8 cellular contexts compared by ENCODE assay signal in the genomic region with DNA sequence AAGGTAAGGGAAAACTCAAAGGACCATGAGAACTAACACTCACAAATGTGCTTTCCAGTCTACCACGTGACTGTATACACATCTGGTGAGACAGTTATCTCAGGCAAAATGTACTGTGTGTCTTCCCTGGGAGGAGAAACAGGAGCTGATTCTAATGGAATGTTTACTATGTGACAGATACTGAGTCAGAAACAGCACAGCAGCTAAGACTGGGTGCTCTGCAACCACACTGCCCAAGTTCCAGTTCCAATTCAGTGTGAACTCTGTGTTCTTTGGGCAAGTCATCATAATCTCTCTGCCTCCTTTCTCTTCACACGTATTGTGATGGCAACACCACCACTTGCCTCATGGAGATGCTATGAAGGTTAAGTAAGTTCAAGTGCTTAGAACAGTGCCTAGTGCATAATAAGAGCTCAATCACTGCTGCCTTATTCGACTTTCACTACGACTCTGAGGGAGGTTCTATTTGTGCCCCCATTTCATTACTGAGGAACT.
DNase-seq lines count a peak whose midpoint lies in the region; ATAC-seq, FAIRE-seq and TF ChIP-seq lines count a peak whose summit lies in the region.

No MANE protein-coding gene starts in this region.

- BruUV-seq in HepG2 (replicated peaks; lab: Mats Ljungman, UMichigan) = no TSS peak

- peaks cover 21% of the 10 kb centered on the region; the same call in 1 of the 2 replicates for H3K36me3 ChIP-seq in Loucy (ENCODE audit: insufficient read depth, low read length)
- no peaks in the 10 kb centered on the region for H3K36me3 ChIP-seq in body of pancreas (replicated peaks in 1 of 2; ENCODE audit: insufficient read depth in 1 of 2, low read depth in 2 of 2)
- H3K36me3 ChIP-seq in HepG2 (replicated peaks in 1 of 2; ENCODE audit: control insufficient read depth in 1 of 2, insufficient read depth in 2 of 2, low read length in 2 of 2) = peaks cover 5 to 42% of the 10 kb centered on the region in 2 experiments
- H3K36me3 ChIP-seq in suprapubic skin = peaks cover 23% of the 10 kb centered on the region

- ATAC-seq in body of pancreas (peak; percentile 63), HepG2 (peak; percentile 60), GM19035 (IDR thresholded peaks at IDR 0.05; ENCODE audit: unreplicated experiment) (no peak)

- CTCF ChIA-PET in HepG2 (lab: Yijun Ruan, JAX; ENCODE audit: low intra/inter-chr PET ratio, low total read pairs) = no interaction called here

- H3K4me2 ChIP-seq in Loucy (ENCODE audit: low read depth, low read length, poor library complexity, severe bottlenecking) (peak overlapping the region; percentile 60), HepG2 (ENCODE audit: low read depth, low read length) (no peak overlapping the region)

- FAIRE-seq in HepG2 (lab: Jason Lieb, UNC) = peak; percentile 66

- TF ChIP-seq CTCF in Loucy (conservative IDR thresholded peaks at IDR 0.05; ENCODE audit: low read length) = no peak
- TF ChIP-seq CTCF in body of pancreas (IDR thresholded peaks at IDR 0.05) = no peak
- TF ChIP-seq CTCF in HepG2 (CRISPR knock-in tag; IDR thresholded peaks at IDR 0.05) = no peak
- TF ChIP-seq CTCF in suprapubic skin (IDR thresholded peaks at IDR 0.05) = no peak

- intact Hi-C loops in body of pancreas (cut with DNase I) (no loop called here), HepG2 (cut with micrococcal nuclease; ENCODE audit: unreplicated experiment) (no loop called here)

- whole genome bisulfite sequencing in body of pancreas, 2 donors = 43 to 54% methylated on average over 4 of the region's 4 CpGs
- WGBS in HepG2 (ENCODE audit: low lambda C conversion rate) = 76% methylated on average over 4 of the region's 4 CpGs
- WGBS in suprapubic skin = 33% methylated on average over 4 of the region's 4 CpGs

- in situ Hi-C loops in HepG2 (cut with HindIII; ENCODE audit: extremely low pct_ligation_motif_present, low pct_unique_long_range_greater_than_20kb) = no loop called here

- TF ChIP-seq EP300 in HepG2 (IDR thresholded peaks at IDR 0.05; ENCODE audit: low read depth in 2 of 2, low read length in 2 of 2) = no peak
- TF ChIP-seq EP300 in HepG2 (CRISPR knock-in tag; IDR thresholded peaks at IDR 0.05; ENCODE audit: borderline replicate concordance) = no peak
- peak; percentile 90 for TF ChIP-seq EP300 in suprapubic skin (IDR thresholded peaks at IDR 0.05)

- H2AFZ ChIP-seq in Loucy (ENCODE audit: low read length) (no peak overlapping the region), HepG2 (ENCODE audit: low read length) (no peak overlapping the region)

- H3K9ac ChIP-seq in Loucy (ENCODE audit: low read depth, low read length, poor library complexity, severe bottlenecking) (no peak overlapping the region), HepG2 (ENCODE audit: insufficient read depth, low read depth, low read length) (no peak overlapping the region)

- TF ChIP-seq RAD21 in HepG2 (CRISPR knock-in tag; IDR thresholded peaks at IDR 0.05) = no peak

- H3K4me1 ChIP-seq in Loucy (ENCODE audit: insufficient read depth, low read length, poor library complexity, severe bottlenecking) = peaks cover 45% of the 10 kb centered on the region
- peaks cover 38% of the 10 kb centered on the region for H3K4me1 ChIP-seq in body of pancreas
- peaks cover 23% of the 10 kb centered on the region for H3K4me1 ChIP-seq in HepG2 (ENCODE audit: insufficient read depth, low read length)
- H3K4me1 ChIP-seq in suprapubic skin = peaks cover 45% of the 10 kb centered on the region

- H3K79me2 ChIP-seq in Loucy (ENCODE audit: insufficient read depth, low read length) (peaks cover 81% of the 10 kb centered on the region), HepG2 (ENCODE audit: insufficient read depth, low read length) (peaks cover 36% of the 10 kb centered on the region)

- no peak for TF ChIP-seq POLR2A in body of pancreas (IDR thresholded peaks at IDR 0.05)
- no peak for TF ChIP-seq POLR2A in HepG2 (IDR thresholded peaks at IDR 0.05; ENCODE audit: insufficient read depth in 1 of 2, low read depth in 2 of 2, low read length in 2 of 2)
- peak in 1 of 2 donors; percentile 17 for TF ChIP-seq POLR2A in suprapubic skin (IDR thresholded peaks at IDR 0.05)

- no peaks in the 10 kb centered on the region for H3K9me3 ChIP-seq in Loucy (ENCODE audit: insufficient read depth, low read depth, low read length)
- H3K9me3 ChIP-seq in body of pancreas = no peaks in the 10 kb centered on the region
- no peaks in the 10 kb centered on the region for H3K9me3 ChIP-seq in HepG2 (ENCODE audit: low read length)
- H3K9me3 ChIP-seq in suprapubic skin = no peaks in the 10 kb centered on the region

- peak overlapping the region; percentile 12 for H3K4me3 ChIP-seq in Loucy (ENCODE audit: low read length, poor library complexity, severe bottlenecking)
- no peak overlapping the region for H3K4me3 ChIP-seq in body of pancreas
- H3K4me3 ChIP-seq in HepG2 (replicated peaks in 1 of 3; ENCODE audit: insufficient read depth in 1 of 3, low read depth in 2 of 3, low read length in 3 of 3) = no peak overlapping the region
- H3K4me3 ChIP-seq in suprapubic skin = no peak overlapping the region

- H3K27me3 ChIP-seq in Loucy (ENCODE audit: insufficient read depth, low read length, poor library complexity, severe bottlenecking) = no peaks in the 10 kb centered on the region
- no peaks in the 10 kb centered on the region for H3K27me3 ChIP-seq in body of pancreas
- no peaks in the 10 kb centered on the region for H3K27me3 ChIP-seq in HepG2 (ENCODE audit: control insufficient read depth in 1 of 2, insufficient read depth in 2 of 2, low read length in 2 of 2)
- H3K27me3 ChIP-seq in suprapubic skin = no peaks in the 10 kb centered on the region

- H3K27ac ChIP-seq in body of pancreas (peak overlapping the region in 2 of 4 donors; percentile 8 to 74), HepG2 (ENCODE audit: extremely low read length, insufficient read depth, low read length) (no peak overlapping the region), suprapubic skin (peak overlapping the region; percentile 79)

- H4K20me1 ChIP-seq in Loucy (ENCODE audit: insufficient read depth, low read length, poor library complexity, severe bottlenecking) = peaks cover 35% of the 10 kb centered on the region
- peaks cover 24% of the 10 kb centered on the region for H4K20me1 ChIP-seq in HepG2 (ENCODE audit: insufficient read depth, low read length)

- POLR2A ChIA-PET in HepG2 (lab: Yijun Ruan, JAX) = no interaction called here

- peak; percentile 54 for DNase-seq in stimulated activated CD4-positive, alpha-beta T cell treated with anti-CD3 and anti-CD28 coated beads, Interleukin-15, amount 100 ng/mL, for 24 hours
- no peak for DNase-seq in stimulated activated CD4-positive, alpha-beta T cell treated with anti-CD3 and anti-CD28 coated beads, Interleukin-4, amount 100 ng/mL, for 1 hour
- peak in 1 of 4 donors; percentile 52 for DNase-seq in body of pancreas
- peak; percentile 38 for DNase-seq in HepG2 (ENCODE audit: low spot score)
- no peak for DNase-seq in suprapubic skin (ENCODE audit: low spot score in 2 of 2)
- DNase-seq in inferior parietal cortex (ENCODE audit: extremely low spot score) = no peak

- H3K9me2 ChIP-seq in Loucy (replicated peaks; ENCODE audit: low read depth, low read length) = no peaks in the 10 kb centered on the region

- peaks cover 7% of the 10 kb centered on the region; the same call in 1 of the 2 replicates for H3F3A ChIP-seq in Loucy (ENCODE audit: low read depth)

TF ChIP-seq in HepG2, 621 proteins besides CTCF, POLR2A, EP300 and RAD21 (continues in another document):
- TF ChIP-seq ZNF260 (CRISPR knock-in tag; IDR thresholded peaks at IDR 0.05; ENCODE audit: borderline replicate concordance, low read depth) = no peak
- TF ChIP-seq HOXA5 (CRISPR knock-in tag; IDR thresholded peaks at IDR 0.05) = no peak
- TF ChIP-seq ZNF878 (CRISPR knock-in tag; IDR thresholded peaks at IDR 0.05) = no peak
- TF ChIP-seq SALL1 (CRISPR knock-in tag; IDR thresholded peaks at IDR 0.05) = no peak
- TF ChIP-seq ZNF839 (CRISPR knock-in tag; IDR thresholded peaks at IDR 0.05; ENCODE audit: borderline replicate concordance) = no peak
- TF ChIP-seq, protein P1, sequence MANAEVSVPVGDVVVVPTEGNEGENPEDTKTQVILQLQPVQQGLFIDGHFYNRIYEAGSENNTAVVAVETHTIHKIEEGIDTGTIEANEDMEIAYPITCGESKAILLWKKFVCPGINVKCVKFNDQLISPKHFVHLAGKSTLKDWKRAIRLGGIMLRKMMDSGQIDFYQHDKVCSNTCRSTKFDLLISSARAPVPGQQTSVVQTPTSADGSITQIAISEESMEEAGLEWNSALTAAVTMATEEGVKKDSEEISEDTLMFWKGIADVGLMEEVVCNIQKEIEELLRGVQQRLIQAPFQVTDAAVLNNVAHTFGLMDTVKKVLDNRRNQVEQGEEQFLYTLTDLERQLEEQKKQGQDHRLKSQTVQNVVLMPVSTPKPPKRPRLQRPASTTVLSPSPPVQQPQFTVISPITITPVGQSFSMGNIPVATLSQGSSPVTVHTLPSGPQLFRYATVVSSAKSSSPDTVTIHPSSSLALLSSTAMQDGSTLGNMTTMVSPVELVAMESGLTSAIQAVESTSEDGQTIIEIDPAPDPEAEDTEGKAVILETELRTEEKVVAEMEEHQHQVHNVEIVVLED (CRISPR knock-in tag; IDR thresholded peaks at IDR 0.05; ENCODE audit: borderline replicate concordance) = no peak
- no peak for TF ChIP-seq ZNF230 (CRISPR knock-in tag; IDR thresholded peaks at IDR 0.05)
- TF ChIP-seq NPAS2 (CRISPR knock-in tag; IDR thresholded peaks at IDR 0.05; ENCODE audit: borderline replicate concordance) = no peak
- no peak for TF ChIP-seq HMGA1 (CRISPR knock-in tag; conservative IDR thresholded peaks at IDR 0.05)
- TF ChIP-seq RELA (CRISPR knock-in tag; IDR thresholded peaks at IDR 0.05) = no peak
- no peak for TF ChIP-seq ZNF441 (CRISPR knock-in tag; IDR thresholded peaks at IDR 0.05; ENCODE audit: borderline replicate concordance)

Comparison
In these comparisons a context has a peak if more than half of its experiments do, and no peak if none do; other contexts are left out.
1. DNase-seq: peak in stimulated activated CD4-positive, alpha-beta T cell treated with anti-CD3 and anti-CD28 coated beads, Interleukin-15, amount 100 ng/mL, for 24 hours (single experiment) and HepG2 (single experiment); none in stimulated activated CD4-positive, alpha-beta T cell treated with anti-CD3 and anti-CD28 coated beads, Interleukin-4, amount 100 ng/mL, for 1 hour (single experiment), suprapubic skin (0 of 2) and inferior parietal cortex (single experiment).